Comparison of ENCODE assay signal across 1 cellular context in the genomic region with DNA sequence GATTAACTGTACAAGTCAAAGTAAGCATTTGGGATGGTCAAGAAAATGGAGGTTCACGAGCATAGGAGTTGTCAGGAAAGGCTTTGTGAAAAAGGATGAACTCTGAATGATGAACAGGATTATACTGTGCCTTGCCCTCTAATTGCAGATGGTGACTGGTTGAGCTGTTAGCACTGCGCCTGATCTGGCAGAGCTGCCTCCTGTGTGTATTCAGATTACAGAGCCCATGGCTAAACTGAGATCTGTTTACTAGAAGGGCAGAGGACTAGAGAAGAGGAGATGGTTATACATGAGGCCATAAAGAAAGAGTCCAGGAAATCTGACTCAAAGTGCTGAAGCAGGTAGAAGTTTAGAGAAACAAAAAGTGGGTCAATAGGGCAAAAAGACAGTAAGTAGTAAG.
TF ChIP-seq lines count a peak whose summit lies in the region.

No MANE protein-coding gene starts in this region.

TF ChIP-seq in K562, 482 proteins besides CTCF, POLR2A, EP300 and RAD21:
- TF ChIP-seq HMBOX1 (IDR thresholded peaks at IDR 0.05) (peak; percentile 51; the same call in 1 of the 2 replicates), POU5F1 (IDR thresholded peaks at IDR 0.05; ENCODE audit: borderline replicate concordance, low read depth, low read length, partially characterized antibody) (no peak)
